ENCODE assay signal across 12 cellular contexts in the genomic region with DNA sequence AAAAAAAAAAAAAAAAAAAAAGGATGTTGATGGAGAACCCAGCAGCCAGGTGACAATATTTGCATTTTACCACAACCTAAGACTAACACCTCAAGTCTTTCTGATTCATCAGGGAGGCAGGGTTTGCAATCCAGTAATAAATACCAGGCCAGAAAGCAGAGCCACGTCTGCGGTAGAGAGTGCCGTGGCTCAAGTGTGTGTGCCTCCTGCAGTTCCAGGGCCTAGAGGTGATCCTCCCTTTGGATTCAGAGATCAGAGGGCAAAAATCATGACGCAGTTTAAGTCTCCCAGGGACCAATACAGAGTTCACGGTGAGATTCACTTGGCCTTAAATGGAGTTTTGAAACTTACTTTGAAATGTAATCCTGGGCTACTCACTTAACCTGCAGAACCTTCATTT. TPM values are rescaled to one million over a fixed set of nuclear protein-coding genes. Genes with fewer than 3 reads are reported as not detected.
DNase-seq lines count a peak whose midpoint lies in the region; ATAC-seq and TF ChIP-seq lines count a peak whose summit lies in the region.
"Had no signal": no experiment of that assay in that cellular context is flagged by ENCODE, and none has a peak within 500 bp of the region (broad histone marks: within the 10 kb centered on the region; RNA-seq: fewer than 3 reads in every experiment).

No MANE protein-coding gene starts in this region.

- peak; percentile 41 for ATAC-seq in GM18867 (IDR thresholded peaks at IDR 0.05; ENCODE audit: unreplicated experiment)
- no peak for ATAC-seq in GM21515 (IDR thresholded peaks at IDR 0.05; ENCODE audit: unreplicated experiment)
- ATAC-seq: left ventricle myocardium superior had no signal

- H3F3A ChIP-seq in neural progenitor cell (ENCODE audit: low read depth), result no peaks in the 10 kb centered on the region

- H3K4me1 Mint-ChIP-seq in neural progenitor cell, result peaks cover 44% of the 10 kb centered on the region

- DNase-seq in cerebellar cortex (ENCODE audit: low spot score) (peak; percentile 48), neural progenitor cell (ENCODE audit: low spot score) (no peak), DMS153 (lab: John Stamatoyannopoulos, UW) (no peak), NCI-H1417 treated with DMSO at 0.1 percent for 48 hours (lab: John Stamatoyannopoulos, UW) (no peak)
- DNase-seq: left ventricle myocardium superior, NCI-H2029 treated with DMSO at 0.1 percent for 48 hours had no signal

- peak overlapping the region; percentile 6 for H3K27ac Mint-ChIP-seq in neural progenitor cell

- H3K36me3 Mint-ChIP-seq in neural progenitor cell, result no peaks in the 10 kb centered on the region

- H3K4me1 ChIP-seq in OCI-LY3 (ENCODE audit: low read length) (peaks cover 7% of the 10 kb centered on the region), neural progenitor cell (peaks cover 18% of the 10 kb centered on the region)

- no peak for TF ChIP-seq CTCF in OCI-LY3 (IDR thresholded peaks at IDR 0.05; ENCODE audit: low read depth, low read length)
- no peak for TF ChIP-seq CTCF in neural progenitor cell (IDR thresholded peaks at IDR 0.05)

- no peaks in the 10 kb centered on the region for H3K27me3 ChIP-seq in OCI-LY3 (ENCODE audit: low read depth, low read length)
- H3K27me3 ChIP-seq in neural progenitor cell, result no peaks in the 10 kb centered on the region
- H3K27me3 ChIP-seq: neutrophil had no signal

- H3K36me3 ChIP-seq in OCI-LY3 (replicated peaks; ENCODE audit: low read depth, low read length) (no peaks in the 10 kb centered on the region), neural progenitor cell (no peaks in the 10 kb centered on the region)
- H3K36me3 ChIP-seq: neutrophil had no signal

- H2AFZ ChIP-seq in OCI-LY3 (ENCODE audit: low read depth, low read length) (no peak overlapping the region), neural progenitor cell (replicated peaks) (no peak overlapping the region)

- H3K27me3 Mint-ChIP-seq in neural progenitor cell (ENCODE audit: insufficient read depth, low read depth), result peaks cover 16% of the 10 kb centered on the region

- H3K4me3 Mint-ChIP-seq in neural progenitor cell, result no peak overlapping the region
- H3K4me3 Mint-ChIP-seq: activated T-cell treated with anti-CD3 and anti-CD28 coated beads, Interleukin-2, amount 50 U/mL, for 4 hours had no signal

- H3K9me3 Mint-ChIP-seq in neural progenitor cell, result no peaks in the 10 kb centered on the region
- H3K9me3 Mint-ChIP-seq: activated T-cell treated with anti-CD3 and anti-CD28 coated beads, Interleukin-2, amount 50 U/mL, for 4 hours had no signal

- H4K20me1 ChIP-seq in OCI-LY3 (ENCODE audit: insufficient read depth, low read length), result no peaks in the 10 kb centered on the region
- H4K20me1 ChIP-seq in neural progenitor cell (ENCODE audit: low read depth), result no peaks in the 10 kb centered on the region

- H3K9ac ChIP-seq in OCI-LY3 (ENCODE audit: low read length) (no peak overlapping the region), neural progenitor cell (no peak overlapping the region)
- H3K9ac ChIP-seq: KMS-11 had no signal

- H3K9me3 ChIP-seq in OCI-LY3 (ENCODE audit: insufficient read depth, low read length), result no peaks in the 10 kb centered on the region
- no peaks in the 10 kb centered on the region for H3K9me3 ChIP-seq in neural progenitor cell (ENCODE audit: low read depth)
- H3K9me3 ChIP-seq: neutrophil had no signal

- H3K79me2 ChIP-seq in OCI-LY3 (ENCODE audit: low read length) (no peaks in the 10 kb centered on the region), neural progenitor cell (ENCODE audit: low read depth) (no peaks in the 10 kb centered on the region)

- H3K4me2 ChIP-seq in OCI-LY3 (ENCODE audit: low read length) (peak overlapping the region; percentile 26; the same call in 1 of the 2 replicates), neural progenitor cell (no peak overlapping the region)
- H3K4me2 ChIP-seq: KMS-11 had no signal

- H3K27ac ChIP-seq in OCI-LY3 (ENCODE audit: low read length) (no peak overlapping the region), neural progenitor cell (no peak overlapping the region)
- H3K27ac ChIP-seq: KMS-11, neutrophil had no signal

- no peak overlapping the region for H3K4me3 ChIP-seq in OCI-LY3 (ENCODE audit: low read length)
- H3K4me3 ChIP-seq in neural progenitor cell, result no peak overlapping the region

RNA-seq across cellular contexts. Expression of a gene that starts 34.9 kb away (rescaled TPM):
- 0.30 and 0.40 TPM in 2 replicates for total RNA-seq in neural progenitor cell (ENCODE audit: low replicate concordance)

RNA-seq across cellular contexts. Expression of a gene that starts 50.2 kb away (rescaled TPM):
- total RNA-seq in neural progenitor cell (ENCODE audit: low replicate concordance), result not detected in 2 replicates
- total RNA-seq: activated T-cell treated with anti-CD3 and anti-CD28 coated beads, Interleukin-2, amount 50 U/mL, for 4 hours; left ventricle myocardium superior had no signal
